ENCODE assay signal across 18 cellular contexts in genomic region chr15:32736351-32737061, GRCh38. TPM values are rescaled to one million over a fixed set of nuclear protein-coding genes. Genes with fewer than 3 reads are reported as not detected.
"Had no signal": no experiment of that assay in that cellular context is flagged by ENCODE, and none has a peak within 500 bp of the region (broad histone marks: within the 10 kb centered on the region; RNA-seq: fewer than 3 reads in every experiment).

No MANE protein-coding gene starts in this region.

- DNase-seq: dorsolateral prefrontal cortex; effector CD8-positive, alpha-beta T cell; glutamatergic neuron; islet precursor cell; mammary epithelial cell; naive thymus-derived CD4-positive, alpha-beta T cell; posterior cingulate gyrus; spleen; stimulated activated CD4-positive, alpha-beta T cell treated with anti-CD3 and anti-CD28 coated beads, Interleukin-15, amount 100 ng/mL, for 24 hours; stimulated activated CD4-positive, alpha-beta T cell treated with anti-CD3 and anti-CD28 coated beads, Interleukin-1b, Interleukin-23, amount 100 ng/mL, for 48 hours; stimulated activated CD4-positive, alpha-beta T cell treated with anti-CD3 and anti-CD28 coated beads, Interleukin-4, amount 100 ng/mL, for 24 hours; tibial artery; upper lobe of left lung; uterus had no signal

- ATAC-seq: gastroesophageal sphincter; naive thymus-derived CD4-positive, alpha-beta T cell; sciatic nerve; stimulated activated memory B cell treated with anti-CD40 and anti-IgM and Interleukin-4, amounts not matched to agents 10 μg/mL and 1 μg/mL and 100 μg/mL, for 72 hours had no signal

- H3K4me1 Mint-ChIP-seq: naive thymus-derived CD4-positive, alpha-beta T cell; stimulated activated memory B cell treated with anti-CD40 and anti-IgM and Interleukin-4, amounts not matched to agents 10 μg/mL and 1 μg/mL and 100 μg/mL, for 72 hours had no signal

- H3K27ac Mint-ChIP-seq: naive thymus-derived CD4-positive, alpha-beta T cell; stimulated activated memory B cell treated with anti-CD40 and anti-IgM and Interleukin-4, amounts not matched to agents 10 μg/mL and 1 μg/mL and 100 μg/mL, for 72 hours; stimulated activated naive CD8-positive, alpha-beta T cell treated with anti-CD3 and anti-CD28 coated beads, Interleukin-15, Interleukin-2, amounts not matched to agents 100 ng/mL and 50 ng/mL, for 24 hours had no signal

- H3K4me3 Mint-ChIP-seq: naive thymus-derived CD4-positive, alpha-beta T cell; stimulated activated memory B cell treated with anti-CD40 and anti-IgM and Interleukin-4, amounts not matched to agents 10 μg/mL and 1 μg/mL and 100 μg/mL, for 72 hours; stimulated activated naive CD8-positive, alpha-beta T cell treated with anti-CD3 and anti-CD28 coated beads, Interleukin-15, Interleukin-2, amounts not matched to agents 100 ng/mL and 50 ng/mL, for 24 hours had no signal

- H3K36me3 Mint-ChIP-seq: naive thymus-derived CD4-positive, alpha-beta T cell had no signal

RNA-seq across cellular contexts. Expression of gene GREM1, which starts 18.7 kb away (rescaled TPM):
- polyA plus RNA-seq: naive thymus-derived CD4-positive, alpha-beta T cell had no signal
